24 cellular contexts compared by ENCODE assay signal in the genomic region with DNA sequence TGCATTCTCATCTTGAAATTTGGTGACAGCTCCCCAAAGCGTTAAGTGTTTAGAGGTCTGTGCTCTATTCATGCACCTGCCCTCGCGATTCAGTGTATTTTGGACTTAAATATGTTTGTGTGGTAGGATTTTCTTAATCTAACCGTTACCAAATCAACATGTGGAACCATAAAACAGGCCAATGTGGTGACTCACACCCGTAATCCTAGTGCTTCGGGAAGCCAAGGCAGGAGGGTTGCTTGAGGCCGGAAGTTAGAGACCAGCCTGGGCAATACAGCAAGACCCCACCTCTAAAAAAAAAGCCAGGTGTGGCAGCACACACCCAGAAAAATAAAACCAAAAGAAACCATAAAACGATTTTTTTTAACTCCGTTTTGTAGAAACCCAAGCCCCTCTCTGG. TPM values are rescaled to one million over a fixed set of nuclear protein-coding genes. Genes with fewer than 3 reads are reported as not detected.
DNase-seq lines count a peak whose midpoint lies in the region; ATAC-seq, FAIRE-seq and TF ChIP-seq lines count a peak whose summit lies in the region.
"Had no signal": no experiment of that assay in that cellular context is flagged by ENCODE, and none has a peak within 500 bp of the region (broad histone marks: within the 10 kb centered on the region; RNA-seq: fewer than 3 reads in every experiment).

No MANE protein-coding gene starts in this region.

- peaks cover 12% of the 10 kb centered on the region for H3K36me3 Mint-ChIP-seq in activated naive CD4-positive, alpha-beta T cell treated with anti-CD3 and anti-CD28 coated beads, Interleukin-2, amount 10 ng/mL, durations not matched to agents 7 days and 5 days
- H3K36me3 Mint-ChIP-seq in activated naive CD4-positive, alpha-beta T cell treated with anti-CD3 and anti-CD28 coated beads for 36 hours (ENCODE audit: low read depth) = peaks cover 12% of the 10 kb centered on the region

- no peak overlapping the region for H3K4me3 Mint-ChIP-seq in activated naive CD4-positive, alpha-beta T cell treated with anti-CD3 and anti-CD28 coated beads, Interleukin-2, amount 10 ng/mL, durations not matched to agents 7 days and 5 days
- no peak overlapping the region for H3K4me3 Mint-ChIP-seq in activated naive CD4-positive, alpha-beta T cell treated with anti-CD3 and anti-CD28 coated beads for 36 hours
- H3K4me3 Mint-ChIP-seq: activated CD4-positive, alpha-beta T cell treated with anti-CD3 and anti-CD28 coated beads, Interleukin-2, amount 10 ng/mL, durations not matched to agents 7 days and 5 days; activated naive CD8-positive, alpha-beta T cell treated with anti-CD3 and anti-CD28 coated beads, Interleukin-2, amount 50 U/mL, for 24 hours; activated T-helper 17 cell treated with anti-CD3 and anti-CD28 coated beads, Interleukin-2, amount 50 U/mL, for 72 hours; HFFc6; neural progenitor cell had no signal

- no peak overlapping the region for H3K4me2 ChIP-seq in HepG2 (ENCODE audit: low read depth, low read length)
- H3K4me2 ChIP-seq: A549, neural progenitor cell had no signal

- H3K27ac Mint-ChIP-seq in activated naive CD4-positive, alpha-beta T cell treated with anti-CD3 and anti-CD28 coated beads, Interleukin-2, amount 10 ng/mL, durations not matched to agents 7 days and 5 days = no peak overlapping the region
- H3K27ac Mint-ChIP-seq in activated naive CD4-positive, alpha-beta T cell treated with anti-CD3 and anti-CD28 coated beads for 36 hours = no peak overlapping the region
- H3K27ac Mint-ChIP-seq: activated CD4-positive, alpha-beta T cell treated with anti-CD3 and anti-CD28 coated beads, Interleukin-2, amount 10 ng/mL, durations not matched to agents 7 days and 5 days; activated naive CD8-positive, alpha-beta T cell treated with anti-CD3 and anti-CD28 coated beads, Interleukin-2, amount 50 U/mL, for 24 hours; activated T-helper 17 cell treated with anti-CD3 and anti-CD28 coated beads, Interleukin-2, amount 50 U/mL, for 72 hours; HFFc6; IgD-negative memory B cell; neural progenitor cell had no signal

- H3K27ac ChIP-seq in body of pancreas = peak overlapping the region in 3 of 4 donors; percentile 38 to 56 (median 41)
- no peak overlapping the region for H3K27ac ChIP-seq in HepG2 (ENCODE audit: extremely low read length, insufficient read depth, low read length)
- H3K27ac ChIP-seq in transverse colon = peak overlapping the region; percentile 18 to 46 (median 34)
- H3K27ac ChIP-seq: cardiac muscle cell, HL-60, neural progenitor cell, SJCRH30 had no signal

- in situ Hi-C loops in HepG2 (cut with HindIII; ENCODE audit: extremely low pct_ligation_motif_present, low pct_unique_long_range_greater_than_20kb) (no loop called here), transverse colon (cut with MboI; ENCODE audit: low pct_ligation_motif_present in 1 of 4, low pct_unique_long_range_greater_than_20kb in 1 of 4, low sequenced_read_pairs in 3 of 4) (loop anchor here in 1 of 4 donors (25.0 kb wide), 1 partner anchor 92 kb away; a partner anchor contains a TSS)

- H3K79me2 ChIP-seq in HepG2 (ENCODE audit: insufficient read depth, low read length) = no peaks in the 10 kb centered on the region

- no peaks in the 10 kb centered on the region for H4K20me1 ChIP-seq in HepG2 (ENCODE audit: insufficient read depth, low read length)

- H3K4me1 ChIP-seq in body of pancreas (peaks cover 8% of the 10 kb centered on the region), HepG2 (ENCODE audit: insufficient read depth, low read length) (no peaks in the 10 kb centered on the region), transverse colon (peaks cover 0 to 3% (median 1%) of the 10 kb centered on the region in 4 donors)
- H3K4me1 ChIP-seq: A549, neural progenitor cell had no signal

- no peak overlapping the region for H2AFZ ChIP-seq in HepG2 (ENCODE audit: low read length)
- H2AFZ ChIP-seq: neural progenitor cell had no signal

- peak; percentile 13 for DNase-seq in activated naive CD4-positive, alpha-beta T cell treated with anti-CD3 and anti-CD28 coated beads, Interleukin-2, amount 10 ng/mL, durations not matched to agents 7 days and 5 days
- DNase-seq in activated naive CD4-positive, alpha-beta T cell treated with anti-CD3 and anti-CD28 coated beads for 36 hours = no peak
- DNase-seq in body of pancreas = peak in 2 of 4 donors; percentile 1 to 7
- DNase-seq in HepG2 (ENCODE audit: low spot score) = no peak
- DNase-seq in transverse colon = peak; percentile 16
- DNase-seq in cortex of kidney (lab: John Stamatoyannopoulos, UW) = no peak
- no peak for DNase-seq in NCI-H2171 (lab: John Stamatoyannopoulos, UW)
- DNase-seq: activated CD4-positive, alpha-beta T cell treated with anti-CD3 and anti-CD28 coated beads, Interleukin-2, amount 10 ng/mL, durations not matched to agents 7 days and 5 days; activated naive CD8-positive, alpha-beta T cell treated with anti-CD3 and anti-CD28 coated beads, Interleukin-2, amount 50 U/mL, for 24 hours; erythroblast; HFFc6; MM.1S; NCI-H1436 treated with DMSO at 0.1 percent for 48 hours; stimulated activated CD4-positive, alpha-beta T cell treated with anti-CD3 and anti-CD28 coated beads, Interleukin-12 subunit alpha, Interleukin-12 subunit beta, amount 100 ng/mL, for 4 hours had no signal

- H3K9ac ChIP-seq in HepG2 (ENCODE audit: insufficient read depth, low read depth, low read length) = no peak overlapping the region
- H3K9ac ChIP-seq: neural progenitor cell had no signal

- TF ChIP-seq EP300 in HepG2 (IDR thresholded peaks at IDR 0.05; ENCODE audit: low read depth in 2 of 2, low read length in 2 of 2) (no peak), HepG2 (CRISPR knock-in tag; IDR thresholded peaks at IDR 0.05; ENCODE audit: borderline replicate concordance) (no peak), transverse colon (IDR thresholded peaks at IDR 0.05; ENCODE audit: low read depth) (no peak)

- H3K36me3 ChIP-seq in body of pancreas (replicated peaks in 1 of 2; ENCODE audit: insufficient read depth in 1 of 2, low read depth in 2 of 2) = peaks cover 6 to 20% of the 10 kb centered on the region in 2 donors
- peaks cover 63 to 89% of the 10 kb centered on the region in 2 experiments; a peak in 4 of 5 replicates for H3K36me3 ChIP-seq in HepG2 (replicated peaks in 1 of 2; ENCODE audit: control insufficient read depth in 1 of 2, insufficient read depth in 2 of 2, low read length in 2 of 2)
- H3K36me3 ChIP-seq in transverse colon = peaks cover 0 to 58% (median 17%) of the 10 kb centered on the region in 4 donors
- H3K36me3 ChIP-seq: neural progenitor cell had no signal

- no peak for TF ChIP-seq CTCF in body of pancreas (IDR thresholded peaks at IDR 0.05)
- TF ChIP-seq CTCF in HepG2 (CRISPR knock-in tag; IDR thresholded peaks at IDR 0.05) = no peak
- TF ChIP-seq CTCF in transverse colon (IDR thresholded peaks at IDR 0.05) = no peak

- H3K9me3 ChIP-seq in body of pancreas = no peaks in the 10 kb centered on the region
- no peaks in the 10 kb centered on the region for H3K9me3 ChIP-seq in HepG2 (ENCODE audit: low read length)
- H3K9me3 ChIP-seq in transverse colon = no peaks in the 10 kb centered on the region
- H3K9me3 ChIP-seq: A549, SJCRH30 had no signal

- H3K27me3 ChIP-seq in body of pancreas (no peaks in the 10 kb centered on the region), HepG2 (ENCODE audit: control insufficient read depth in 1 of 2, insufficient read depth in 2 of 2, low read length in 2 of 2) (no peaks in the 10 kb centered on the region), transverse colon (no peaks in the 10 kb centered on the region)
- H3K27me3 ChIP-seq: cardiac muscle cell, dorsolateral prefrontal cortex, neural progenitor cell, SJCRH30 had no signal

- H3K4me3 ChIP-seq in body of pancreas (no peak overlapping the region), HepG2 (replicated peaks in 1 of 3; ENCODE audit: insufficient read depth in 1 of 3, low read depth in 2 of 3, low read length in 3 of 3) (no peak overlapping the region), transverse colon (no peak overlapping the region)
- H3K4me3 ChIP-seq: A549, cardiac muscle cell, dorsolateral prefrontal cortex, neural progenitor cell, SJCRH30 had no signal

- H3K27me3 Mint-ChIP-seq in activated naive CD4-positive, alpha-beta T cell treated with anti-CD3 and anti-CD28 coated beads, Interleukin-2, amount 10 ng/mL, durations not matched to agents 7 days and 5 days = no peaks in the 10 kb centered on the region
- H3K27me3 Mint-ChIP-seq in activated naive CD4-positive, alpha-beta T cell treated with anti-CD3 and anti-CD28 coated beads for 36 hours (ENCODE audit: low read depth) = no peaks in the 10 kb centered on the region
- H3K27me3 Mint-ChIP-seq: activated CD4-positive, alpha-beta T cell treated with anti-CD3 and anti-CD28 coated beads, Interleukin-2, amount 10 ng/mL, durations not matched to agents 7 days and 5 days; activated naive CD8-positive, alpha-beta T cell treated with anti-CD3 and anti-CD28 coated beads, Interleukin-2, amount 50 U/mL, for 24 hours; activated T-helper 17 cell treated with anti-CD3 and anti-CD28 coated beads, Interleukin-2, amount 50 U/mL, for 72 hours; IgD-negative memory B cell had no signal

- ATAC-seq in body of pancreas (no peak), HepG2 (no peak), HG02642 (IDR thresholded peaks at IDR 0.05; ENCODE audit: poor library complexity, unreplicated experiment) (no peak)
- ATAC-seq: activated naive CD8-positive, alpha-beta T cell treated with anti-CD3 and anti-CD28 coated beads, Interleukin-2, amount 50 U/mL, for 24 hours; activated T-helper 17 cell treated with anti-CD3 and anti-CD28 coated beads, Interleukin-2, amount 50 U/mL, for 72 hours had no signal

- FAIRE-seq in HepG2 (lab: Jason Lieb, UNC) = peak; percentile 40
- FAIRE-seq: A549, urothelium cell line had no signal

- TF ChIP-seq POLR2A in body of pancreas (IDR thresholded peaks at IDR 0.05) = no peak
- no peak for TF ChIP-seq POLR2A in HepG2 (IDR thresholded peaks at IDR 0.05; ENCODE audit: insufficient read depth in 1 of 2, low read depth in 2 of 2, low read length in 2 of 2)
- no peak for TF ChIP-seq POLR2A in transverse colon (IDR thresholded peaks at IDR 0.05)

- no TSS peak for BruUV-seq in HepG2 (replicated peaks; lab: Mats Ljungman, UMichigan)

- no peak for TF ChIP-seq RAD21 in HepG2 (CRISPR knock-in tag; IDR thresholded peaks at IDR 0.05)

- POLR2A ChIA-PET in HepG2 (lab: Yijun Ruan, JAX) = no interaction called here

- H3K9me3 Mint-ChIP-seq in activated naive CD4-positive, alpha-beta T cell treated with anti-CD3 and anti-CD28 coated beads, Interleukin-2, amount 10 ng/mL, durations not matched to agents 7 days and 5 days = no peaks in the 10 kb centered on the region
- no peaks in the 10 kb centered on the region for H3K9me3 Mint-ChIP-seq in activated naive CD4-positive, alpha-beta T cell treated with anti-CD3 and anti-CD28 coated beads for 36 hours
- H3K9me3 Mint-ChIP-seq: activated CD4-positive, alpha-beta T cell treated with anti-CD3 and anti-CD28 coated beads, Interleukin-2, amount 10 ng/mL, durations not matched to agents 7 days and 5 days; activated naive CD8-positive, alpha-beta T cell treated with anti-CD3 and anti-CD28 coated beads, Interleukin-2, amount 50 U/mL, for 24 hours; activated T-helper 17 cell treated with anti-CD3 and anti-CD28 coated beads, Interleukin-2, amount 50 U/mL, for 72 hours; HFFc6; IgD-negative memory B cell; neural progenitor cell had no signal

- intact Hi-C loops in activated naive CD4-positive, alpha-beta T cell treated with anti-CD3 and anti-CD28 coated beads for 36 hours (cut with micrococcal nuclease) = no loop called here
- intact Hi-C loops in body of pancreas (cut with DNase I) = no loop called here
- intact Hi-C loops in HepG2 (cut with micrococcal nuclease; ENCODE audit: unreplicated experiment) = no loop called here
- intact Hi-C loops in transverse colon (cut with DNase I; ENCODE audit: low total_unique reads) = no loop called here

- peaks cover 13% of the 10 kb centered on the region for H3K4me1 Mint-ChIP-seq in activated naive CD4-positive, alpha-beta T cell treated with anti-CD3 and anti-CD28 coated beads, Interleukin-2, amount 10 ng/mL, durations not matched to agents 7 days and 5 days
- H3K4me1 Mint-ChIP-seq in activated naive CD4-positive, alpha-beta T cell treated with anti-CD3 and anti-CD28 coated beads for 36 hours (ENCODE audit: low read depth) = peaks cover 1% of the 10 kb centered on the region
- H3K4me1 Mint-ChIP-seq: activated naive CD8-positive, alpha-beta T cell treated with anti-CD3 and anti-CD28 coated beads, Interleukin-2, amount 50 U/mL, for 24 hours; activated T-helper 17 cell treated with anti-CD3 and anti-CD28 coated beads, Interleukin-2, amount 50 U/mL, for 72 hours; neural progenitor cell had no signal

- 77 to 82% methylated on average over 9 of the region's 9 CpGs for WGBS in body of pancreas, 2 donors
- WGBS in HepG2 (ENCODE audit: low lambda C conversion rate) = 91% methylated on average over 9 of the region's 9 CpGs
- 67 to 77% methylated on average over 2 to 9 of the region's 9 CpGs for WGBS in transverse colon (ENCODE audit: low coverage in 1 of 2), 2 donors

- CTCF ChIA-PET in activated naive CD4-positive, alpha-beta T cell treated with anti-CD3 and anti-CD28 coated beads, Interleukin-2, amount 10 ng/mL, durations not matched to agents 7 days and 5 days (lab: Charles Lee) = no interaction called here
- CTCF ChIA-PET in activated naive CD4-positive, alpha-beta T cell treated with anti-CD3 and anti-CD28 coated beads for 36 hours (lab: Charles Lee) = no interaction called here
- CTCF ChIA-PET in HepG2 (lab: Yijun Ruan, JAX; ENCODE audit: low intra/inter-chr PET ratio, low total read pairs) = no interaction called here

RNA-seq across cellular contexts. Expression of a gene that starts 31.5 kb away (rescaled TPM):
- total RNA-seq in activated naive CD4-positive, alpha-beta T cell treated with anti-CD3 and anti-CD28 coated beads for 36 hours = 10 to 100 TPM; 19.6 to 20.0 TPM
- total RNA-seq in body of pancreas = 10 to 100 TPM; 34.8 to 42.8 TPM
- total RNA-seq in HepG2 (2016; rRNA removed; fragmentation: Illumina TruSeq; extraction: Trizol) = 82.0 and 86.3 TPM in 2 replicates
- total RNA-seq in HepG2 (2016; cell fraction: cytosol; rRNA removed; fragmentation: Illumina TruSeq; extraction: Trizol; ENCODE audit: low read depth) = 5.4 and 6.5 TPM in 2 replicates
- total RNA-seq in HepG2 (2016; cell fraction: insoluble cytoplasmic fraction; rRNA removed; fragmentation: Illumina TruSeq; extraction: Trizol) = 69.1 and 89.6 TPM in 2 replicates
- 18.0 and 19.5 TPM in 2 replicates for total RNA-seq in HepG2 (2016; cell fraction: membrane; rRNA removed; fragmentation: Illumina TruSeq; extraction: Trizol)
- total RNA-seq in HepG2 (2016; cell fraction: nucleus; rRNA removed; fragmentation: Illumina TruSeq; extraction: Trizol) = 59.8 and 63.0 TPM in 2 replicates
- 24.2 and 37.5 TPM in 2 replicates for polyA plus RNA-seq in HepG2 (2011; rRNA removed)
- polyA plus RNA-seq in HepG2 (2011; cell fraction: cytosol; rRNA removed) = 24.4 and 27.4 TPM in 2 replicates
- 111 and 112 TPM in 2 replicates for polyA plus RNA-seq in HepG2 (2011; cell fraction: nucleus; rRNA removed)
- polyA plus RNA-seq in HepG2 (2012) = 26.9 and 46.5 TPM in 2 replicates
- 3.5 TPM in 2 replicates for polyA plus RNA-seq in HepG2 (2016; cell fraction: cytosol; fragmentation: Illumina TruSeq; extraction: Trizol; ENCODE audit: low read depth)
- 45.7 and 58.6 TPM in 2 replicates for polyA plus RNA-seq in HepG2 (2016; cell fraction: insoluble cytoplasmic fraction; fragmentation: Illumina TruSeq; extraction: Trizol; ENCODE audit: low read depth)
- 7.2 and 9.8 TPM in 2 replicates for polyA plus RNA-seq in HepG2 (2016; cell fraction: membrane; fragmentation: Illumina TruSeq; extraction: Trizol; ENCODE audit: low read depth)
- 79.7 and 85.5 TPM in 2 replicates for polyA plus RNA-seq in HepG2 (2016; cell fraction: nucleus; fragmentation: Illumina TruSeq; extraction: Trizol; ENCODE audit: insufficient read depth, low read depth)
- polyA minus RNA-seq in HepG2 (2011; rRNA and poly(A)+ RNA removed; ENCODE audit: low replicate concordance) = 26.5 and 80.5 TPM in 2 replicates
- 36.1 and 38.1 TPM in 2 replicates for polyA minus RNA-seq in HepG2 (2011; cell fraction: cytosol; rRNA and poly(A)+ RNA removed)
- polyA minus RNA-seq in HepG2 (2011; cell fraction: nucleus; rRNA and poly(A)+ RNA removed) = 27.9 and 31.3 TPM in 2 replicates
- 100 to 1,000 TPM; 195 to 554 (median 359) TPM for total RNA-seq in transverse colon

Comparison
In these comparisons a context has a peak if more than half of its experiments do, and no peak if none do; other contexts are left out.
1. DNase-seq: peak in activated naive CD4-positive, alpha-beta T cell treated with anti-CD3 and anti-CD28 coated beads, Interleukin-2, amount 10 ng/mL, durations not matched to agents 7 days and 5 days (single experiment) and transverse colon (single experiment); none in activated naive CD4-positive, alpha-beta T cell treated with anti-CD3 and anti-CD28 coated beads for 36 hours (single experiment), HepG2 (single experiment), cortex of kidney (single experiment) and NCI-H2171 (single experiment).